ENCODE assay signal across 21 cellular contexts in the genomic region with DNA sequence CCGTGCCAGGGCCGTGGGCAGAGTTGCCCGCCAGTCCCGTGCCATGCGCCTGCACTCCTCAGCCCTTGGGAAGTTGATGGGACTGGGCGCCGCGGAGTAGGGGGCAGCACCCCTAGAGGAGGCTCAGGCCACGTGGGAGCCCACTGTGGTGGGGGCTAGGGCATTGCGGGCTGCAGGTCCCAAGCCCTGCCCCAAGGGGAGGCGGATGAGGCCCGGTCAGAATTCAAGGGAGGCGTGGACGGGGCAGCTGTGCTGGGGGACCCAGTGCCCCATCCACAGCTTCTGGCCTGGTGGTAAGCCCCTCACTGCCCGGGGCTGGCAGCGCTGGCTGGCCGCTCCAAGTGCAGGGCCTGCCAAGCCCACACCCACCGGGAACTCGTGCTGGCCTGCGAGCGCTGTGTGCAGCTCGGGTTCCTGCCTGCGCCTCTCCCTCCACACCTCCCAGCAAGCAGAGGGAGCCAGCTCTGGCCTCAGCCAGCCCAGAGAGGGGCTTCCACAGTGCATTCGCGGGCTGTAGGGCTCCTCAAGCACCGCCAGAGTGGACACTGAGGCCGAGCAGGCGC.
"Had no signal": no experiment of that assay in that cellular context is flagged by ENCODE, and none has a peak within 500 bp of the region (broad histone marks: within the 10 kb centered on the region; RNA-seq: fewer than 3 reads in every experiment).

No MANE protein-coding gene starts in this region.

- ATAC-seq: Panc1, PC-3, SK-N-SH treated with all-trans-retinoic acid at 6 μM for 48 hours had no signal

- H3K9me3 ChIP-seq: SJCRH30 had no signal

- H3K27ac ChIP-seq: HL-60, RWPE1, SJCRH30 had no signal

- H3K27me3 ChIP-seq: SJCRH30 had no signal

- DNase-seq: KBM-7, MV-4-11, NCI-H1048, NCI-H1105, NCI-H1417, NCI-H146, NCI-H1694 treated with DMSO at 0.1 percent for 48 hours, NCI-H1930, NCI-H2081, NCI-H2107, NCI-H2227 treated with DMSO at 0.1 percent for 48 hours, NCI-H524, NCI-H526 treated with DMSO at 0.1 percent for 48 hours, NCI-H774, PC-3, SHP77, SJCRH30 had no signal

- H3K4me3 ChIP-seq: SJCRH30 had no signal

- H3K4me1 ChIP-seq: SJCRH30 had no signal

- H3K36me3 ChIP-seq: SJCRH30 had no signal
